In genomic region chr4:95510145-95510544, GRCh38 we compare ENCODE assay signal across 8 cellular contexts. TPM values are rescaled to one million over a fixed set of nuclear protein-coding genes. Genes with fewer than 3 reads are reported as not detected.
DNase-seq lines count a peak whose midpoint lies in the region; ATAC-seq and TF ChIP-seq lines count a peak whose summit lies in the region.

No MANE protein-coding gene starts in this region.

- no peaks in the 10 kb centered on the region for H3K27me3 Mint-ChIP-seq in effector memory CD8-positive, alpha-beta T cell

- H3K79me2 ChIP-seq in OCI-LY3 (ENCODE audit: low read length) = no peaks in the 10 kb centered on the region
- H3K79me2 ChIP-seq in fibroblast of lung (ENCODE audit: control insufficient read depth, insufficient read depth, low read length) = no peaks in the 10 kb centered on the region

- no peaks in the 10 kb centered on the region for H3K4me1 Mint-ChIP-seq in effector memory CD8-positive, alpha-beta T cell (ENCODE audit: low read depth in 2 of 2)

- intact Hi-C loops in cardiac septum (cut with DNase I) = no loop called here

- H3K27ac ChIP-seq in cardiac muscle cell (no peak overlapping the region), OCI-LY3 (ENCODE audit: low read length) (no peak overlapping the region), fibroblast of lung (ENCODE audit: insufficient read depth, low read length) (no peak overlapping the region), upper lobe of left lung (no peak overlapping the region)

- no peaks in the 10 kb centered on the region for H4K20me1 ChIP-seq in OCI-LY3 (ENCODE audit: insufficient read depth, low read length)
- H4K20me1 ChIP-seq in fibroblast of lung (ENCODE audit: control insufficient read depth, extremely low read depth, insufficient read depth, low read length) = no peaks in the 10 kb centered on the region

- H2AFZ ChIP-seq in OCI-LY3 (ENCODE audit: low read depth, low read length) (no peak overlapping the region), fibroblast of lung (ENCODE audit: low read length) (no peak overlapping the region)

- H3K4me3 ChIP-seq in cardiac muscle cell = no peak overlapping the region
- H3K4me3 ChIP-seq in OCI-LY3 (ENCODE audit: low read length) = no peak overlapping the region
- H3K4me3 ChIP-seq in fibroblast of lung (replicated peaks in 1 of 4; ENCODE audit: control extremely low read depth in 1 of 4, insufficient read depth in 1 of 4, low read depth in 3 of 4, low read length in 4 of 4) = no peak overlapping the region
- H3K4me3 ChIP-seq in upper lobe of left lung = no peak overlapping the region

- peaks cover 4 to 9% of the 10 kb centered on the region in 2 donors for H3K9me3 Mint-ChIP-seq in effector memory CD8-positive, alpha-beta T cell

- H3K27ac Mint-ChIP-seq in effector memory CD8-positive, alpha-beta T cell = no peak overlapping the region

- H3K9me3 ChIP-seq in cardiac muscle cell (ENCODE audit: low read depth) (no peaks in the 10 kb centered on the region), OCI-LY3 (ENCODE audit: insufficient read depth, low read length) (no peaks in the 10 kb centered on the region), fibroblast of lung (ENCODE audit: control insufficient read depth, insufficient read depth, low read depth, low read length) (no peaks in the 10 kb centered on the region), upper lobe of left lung (no peaks in the 10 kb centered on the region)

- H3K4me1 ChIP-seq in cardiac muscle cell (ENCODE audit: low read depth) (no peaks in the 10 kb centered on the region), OCI-LY3 (ENCODE audit: low read length) (no peaks in the 10 kb centered on the region), fibroblast of lung (ENCODE audit: control insufficient read depth, extremely low read depth, insufficient read depth, low read length) (peaks cover 4% of the 10 kb centered on the region), upper lobe of left lung (no peaks in the 10 kb centered on the region)

- H3K27me3 ChIP-seq in cardiac muscle cell = no peaks in the 10 kb centered on the region
- peaks cover 5% of the 10 kb centered on the region; the same call in 1 of the 2 replicates for H3K27me3 ChIP-seq in OCI-LY3 (ENCODE audit: low read depth, low read length)
- H3K27me3 ChIP-seq in fibroblast of lung (ENCODE audit: control insufficient read depth, insufficient read depth, low read length) = no peaks in the 10 kb centered on the region
- no peaks in the 10 kb centered on the region for H3K27me3 ChIP-seq in upper lobe of left lung

- ATAC-seq in upper lobe of left lung (ENCODE audit: low FRiP score in 2 of 2) (peak in 1 of 2 donors; percentile 52), GM19455 (IDR thresholded peaks at IDR 0.05; ENCODE audit: unreplicated experiment) (no peak)
- no peak for ATAC-seq in effector memory CD8-positive, alpha-beta T cell (replicated peaks)

- H3K4me2 ChIP-seq in OCI-LY3 (ENCODE audit: low read length) = no peak overlapping the region
- H3K4me2 ChIP-seq in fibroblast of lung (ENCODE audit: extremely low read depth, insufficient read depth, low read length) = no peak overlapping the region

- no peak overlapping the region for H3K9ac ChIP-seq in OCI-LY3 (ENCODE audit: low read length)
- H3K9ac ChIP-seq in fibroblast of lung (ENCODE audit: insufficient read depth, low read length) = no peak overlapping the region

- no peak for TF ChIP-seq EP300 in upper lobe of left lung (IDR thresholded peaks at IDR 0.05)

- TF ChIP-seq POLR2A in upper lobe of left lung (IDR thresholded peaks at IDR 0.05) = no peak

- H3K36me3 ChIP-seq in cardiac muscle cell (no peaks in the 10 kb centered on the region), OCI-LY3 (replicated peaks; ENCODE audit: low read depth, low read length) (no peaks in the 10 kb centered on the region), fibroblast of lung (ENCODE audit: control insufficient read depth, insufficient read depth, low read length) (no peaks in the 10 kb centered on the region), upper lobe of left lung (no peaks in the 10 kb centered on the region)

- H3K36me3 Mint-ChIP-seq in effector memory CD8-positive, alpha-beta T cell (ENCODE audit: insufficient read depth) = no peaks in the 10 kb centered on the region

- WGBS in upper lobe of left lung, 2 donors = 6% methylated on average over 2 of the region's 2 CpGs

- TF ChIP-seq CTCF in cardiac muscle cell (IDR thresholded peaks at IDR 0.05; ENCODE audit: low read depth, low read length) (peak; percentile 65), OCI-LY3 (IDR thresholded peaks at IDR 0.05; ENCODE audit: low read depth, low read length) (peak; percentile 51), fibroblast of lung (conservative IDR thresholded peaks at IDR 0.05 in 1 of 2, IDR thresholded peaks at IDR 0.05 in 1 of 2; ENCODE audit: low read depth in 1 of 2, low read length in 2 of 2) (peak; percentile 37 to 68), upper lobe of left lung (IDR thresholded peaks at IDR 0.05) (peak in 4 of 6 experiments; percentile 25 to 36 (median 33))

- H3K4me3 Mint-ChIP-seq in effector memory CD8-positive, alpha-beta T cell = no peak overlapping the region

- DNase-seq in cardiac muscle cell (ENCODE audit: low read depth in 1 of 2, low spot score in 1 of 2) (peak; percentile 59 to 63), cardiac septum (ENCODE audit: low spot score) (no peak), fibroblast of lung (ENCODE audit: low read depth in 2 of 2) (peak; percentile 35 to 59), upper lobe of left lung (no peak)
- no peak for DNase-seq in effector memory CD8-positive, alpha-beta T cell
- DNase-seq in activated CD8-positive, alpha-beta memory T cell treated with anti-CD3 and anti-CD28 coated beads, Interleukin-2, amount 50 U/mL, for 4 hours = no peak

RNA-seq across cellular contexts. Expression of gene UNC5C, which starts 38.6 kb away (rescaled TPM):
- 25.9 and 28.4 TPM in 2 replicates for total RNA-seq in cardiac muscle cell
- polyA plus RNA-seq in cardiac muscle cell = 11.0 and 13.4 TPM in 2 replicates
- 1.7 TPM for total RNA-seq in cardiac septum
- 2.0 and 3.9 TPM in 2 replicates for total RNA-seq in fibroblast of lung
- polyA plus RNA-seq in fibroblast of lung = 1.4 and 11.6 TPM in 2 replicates
- 0.75 and 5.6 TPM in 2 replicates for polyA plus RNA-seq in fibroblast of lung (2012)
- polyA minus RNA-seq in fibroblast of lung (ENCODE audit: low replicate concordance) = 1.9 and 18.7 TPM in 2 replicates
- total RNA-seq in upper lobe of left lung = 10 to 100 TPM in 1 of 6 donors, 1 to 10 TPM in 5; 1.8 to 14.7 (median 3.2) TPM

Comparison
In these comparisons a context has a peak if more than half of its experiments do, and no peak if none do; other contexts are left out.
1. DNase-seq: peak in cardiac muscle cell (2 of 2) and fibroblast of lung (2 of 2); none in cardiac septum (single experiment), upper lobe of left lung (0 of 2), effector memory CD8-positive, alpha-beta T cell (0 of 3) and activated CD8-positive, alpha-beta memory T cell treated with anti-CD3 and anti-CD28 coated beads, Interleukin-2, amount 50 U/mL, for 4 hours (single experiment).
2. Peak in every context shown above with its lines, with median percentiles within 50 percentile points of each other: CTCF ChIP-seq.